In the genomic region with DNA sequence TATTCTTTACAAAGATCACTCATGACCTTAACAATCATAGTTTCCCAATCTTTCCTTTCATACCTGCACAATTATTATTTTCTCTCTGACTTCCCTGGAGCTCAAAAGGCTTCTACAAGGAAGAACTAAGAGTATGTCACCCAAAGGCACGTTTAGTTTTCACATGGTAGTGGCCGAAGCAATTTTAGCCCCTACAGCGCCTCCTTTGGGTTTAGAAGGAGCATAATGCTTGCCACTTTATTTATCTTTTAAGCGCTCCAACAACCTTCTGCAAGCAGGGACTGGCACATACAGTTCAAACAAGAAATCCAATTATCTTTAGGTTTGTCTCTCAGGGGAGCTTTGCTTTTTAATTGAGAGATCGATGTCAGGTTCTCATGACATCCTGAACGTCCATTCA, we compare ENCODE assay signal across 20 cellular contexts. TPM values are rescaled to one million over a fixed set of nuclear protein-coding genes. Genes with fewer than 3 reads are reported as not detected.
DNase-seq lines count a peak whose midpoint lies in the region; TF ChIP-seq lines count a peak whose summit lies in the region.
"Had no signal": no experiment of that assay in that cellular context is flagged by ENCODE, and none has a peak within 500 bp of the region (broad histone marks: within the 10 kb centered on the region; RNA-seq: fewer than 3 reads in every experiment).

No MANE protein-coding gene starts in this region.

- H3K27me3 ChIP-seq in brain microvascular endothelial cell (replicated peaks) (no peaks in the 10 kb centered on the region), Peyer's patch (no peaks in the 10 kb centered on the region)
- H3K27me3 ChIP-seq: SJCRH30 had no signal

- no peak for TF ChIP-seq POLR2A in Peyer's patch (IDR thresholded peaks at IDR 0.05)

- no peaks in the 10 kb centered on the region for H3K4me1 ChIP-seq in Peyer's patch
- H3K4me1 ChIP-seq: BLaER1, SJCRH30 had no signal

- in situ Hi-C loops in brain microvascular endothelial cell (cut with HindIII; ENCODE audit: low pct_ligation_motif_present, low sequenced_read_pairs) = no loop called here

- H3K4me3 ChIP-seq in brain microvascular endothelial cell (ENCODE audit: low read depth, low read length) (no peak overlapping the region), Peyer's patch (no peak overlapping the region)
- H3K4me3 ChIP-seq: BLaER1, SJCRH30 had no signal

- H3K36me3 ChIP-seq in brain microvascular endothelial cell (replicated peaks) = no peaks in the 10 kb centered on the region
- no peaks in the 10 kb centered on the region for H3K36me3 ChIP-seq in Peyer's patch
- H3K36me3 ChIP-seq: BLaER1, SJCRH30 had no signal

- no peak overlapping the region for H3K27ac ChIP-seq in brain microvascular endothelial cell
- H3K27ac ChIP-seq in Peyer's patch = no peak overlapping the region
- H3K27ac ChIP-seq: 22Rv1, BLaER1, SJCRH30 had no signal

- H3K9me3 ChIP-seq in Peyer's patch = no peaks in the 10 kb centered on the region
- H3K9me3 ChIP-seq: BLaER1, SJCRH30 had no signal

- no peak for TF ChIP-seq CTCF in brain microvascular endothelial cell (IDR thresholded peaks at IDR 0.05; ENCODE audit: low read depth, low read length, missing control alignments)
- no peak for TF ChIP-seq CTCF in Peyer's patch (IDR thresholded peaks at IDR 0.05)

- DNase-seq in DMS53 (lab: John Stamatoyannopoulos, UW) = peak; percentile 1
- DNase-seq in DMS53 treated with DMSO at 0.1 percent for 48 hours (lab: John Stamatoyannopoulos, UW; ENCODE audit: unreplicated experiment) = no peak
- peak; percentile 52 for DNase-seq in NCI-H146 (lab: John Stamatoyannopoulos, UW)
- DNase-seq in SK-N-DZ (ENCODE audit: low spot score) = peak; percentile 8
- DNase-seq in iPS-NIHi7 (ENCODE audit: extremely low spot score) = peak; percentile 41
- no peak for DNase-seq in brain microvascular endothelial cell
- no peak for DNase-seq in AG20443 (ENCODE audit: low spot score)
- no peak for DNase-seq in Peyer's patch
- DNase-seq: CD8-positive, alpha-beta memory T cell; IMR-90; Kasumi-1; NCI-H1930; NCI-H2227 treated with DMSO at 0.1 percent for 48 hours; NK-92 treated with Interleukin-12 subunit alpha and Interleukin-12 subunit beta, amount 100 ng/mL, for 24 hours; OCI-M1; SJCRH30; T-cell had no signal

RNA-seq across cellular contexts. Expression of a gene that starts 42.0 kb away (rescaled TPM):
- polyA plus RNA-seq in SK-N-DZ (2014; cell fraction: cytosol; rRNA removed) = 16.8 and 18.4 TPM in 2 replicates
- polyA plus RNA-seq in SK-N-DZ (2014; cell fraction: nucleus; rRNA removed) = 16.4 and 21.9 TPM in 2 replicates
- not detected for total RNA-seq in Peyer's patch
- total RNA-seq: CD8-positive, alpha-beta memory T cell; IMR-90; SJCRH30 had no signal
- polyA plus RNA-seq: AG04450; CD8-positive, alpha-beta memory T cell; IMR-90 had no signal

Comparison
In these comparisons a context has a peak if more than half of its experiments do, and no peak if none do; other contexts are left out.
1. DNase-seq: peak in DMS53 (single experiment), NCI-H146 (single experiment), SK-N-DZ (single experiment) and iPS-NIHi7 (single experiment); none in DMS53 treated with DMSO at 0.1 percent for 48 hours (single experiment), brain microvascular endothelial cell (single experiment), AG20443 (single experiment) and Peyer's patch (0 of 3).